Comparison of ENCODE assay signal across 11 cellular contexts in genomic region chr16:53043986-53044571, GRCh38. TPM values are rescaled to one million over a fixed set of nuclear protein-coding genes. Genes with fewer than 3 reads are reported as not detected.
DNase-seq lines count a peak whose midpoint lies in the region; ATAC-seq, FAIRE-seq and TF ChIP-seq lines count a peak whose summit lies in the region.
"Had no signal": no experiment of that assay in that cellular context is flagged by ENCODE, and none has a peak within 500 bp of the region (broad histone marks: within the 10 kb centered on the region; RNA-seq: fewer than 3 reads in every experiment).

No MANE protein-coding gene starts in this region.

- H3K9me3 ChIP-seq in kidney (ENCODE audit: control insufficient read depth in 1 of 2, low read length in 2 of 2): peaks cover 0 to 5% of the 10 kb centered on the region in 2 donors

- TF ChIP-seq POLR2A in lower leg skin (IDR thresholded peaks at IDR 0.05): no peak

- H3K9ac ChIP-seq in kidney (ENCODE audit: low read length in 2 of 2): peak overlapping the region in 1 of 2 donors; percentile 70

- no peak for TF ChIP-seq RAD21 in Ishikawa (IDR thresholded peaks at IDR 0.05; ENCODE audit: low read depth)

- DNase-seq in coronary artery (ENCODE audit: low spot score) (no peak), kidney (peak; percentile 93), nucleus accumbens (lab: John Stamatoyannopoulos, UW) (no peak), lower leg skin (ENCODE audit: low spot score in 2 of 2) (no peak)
- no peak for DNase-seq in stimulated activated effector memory CD8-positive, alpha-beta T cell treated with anti-CD3 and anti-CD28 coated beads, Interleukin-12 subunit alpha, Interleukin-12 subunit beta, amount 100 ng/mL, for 72 hours (ENCODE audit: low spot score in 2 of 2)
- no peak for DNase-seq in stimulated activated CD4-positive, alpha-beta T cell treated with anti-CD3 and anti-CD28 coated beads, Interleukin-15, amount 100 ng/mL, for 24 hours
- DNase-seq: activated gamma-delta T cell treated with Interleukin-2 at 50 U/mL for 16 hours, NCI-H226 had no signal

- H3K4me1 Mint-ChIP-seq in stimulated activated effector memory CD8-positive, alpha-beta T cell treated with anti-CD3 and anti-CD28 coated beads, Interleukin-12 subunit alpha, Interleukin-12 subunit beta, amount 100 ng/mL, for 72 hours: no peaks in the 10 kb centered on the region

- peak; percentile 82; the same call in 1 of the 2 replicates for TF ChIP-seq EP300 in Ishikawa (IDR thresholded peaks at IDR 0.05; ENCODE audit: borderline replicate concordance)

- peaks cover 21 to 33% of the 10 kb centered on the region in 2 donors for H3K4me1 ChIP-seq in kidney (ENCODE audit: control insufficient read depth in 1 of 2, insufficient read depth in 1 of 2, low read depth in 1 of 2, low read length in 2 of 2)

- no peaks in the 10 kb centered on the region for H3K36me3 Mint-ChIP-seq in stimulated activated effector memory CD8-positive, alpha-beta T cell treated with anti-CD3 and anti-CD28 coated beads, Interleukin-12 subunit alpha, Interleukin-12 subunit beta, amount 100 ng/mL, for 72 hours

- intact Hi-C loops in kidney (cut with DNase I) (no loop called here), lower leg skin (cut with DNase I; ENCODE audit: low total_unique reads) (no loop called here)

- TF ChIP-seq CTCF in coronary artery (IDR thresholded peaks at IDR 0.05) (no peak), kidney (IDR thresholded peaks at IDR 0.05; ENCODE audit: borderline replicate concordance, extremely low read depth, insufficient read depth) (no peak), lower leg skin (IDR thresholded peaks at IDR 0.05) (no peak)

- no peak for FAIRE-seq in kidney (lab: Jason Lieb, UNC)

- no peaks in the 10 kb centered on the region for H3K9me3 Mint-ChIP-seq in stimulated activated effector memory CD8-positive, alpha-beta T cell treated with anti-CD3 and anti-CD28 coated beads, Interleukin-12 subunit alpha, Interleukin-12 subunit beta, amount 100 ng/mL, for 72 hours
- H3K9me3 Mint-ChIP-seq: T-helper 2 cell treated with Interferon-gamma antibody and Interleukin-4, amounts not matched to agents 5 μg/mL and 100 μg/mL, for 36 hours had no signal

- H3K4me3 ChIP-seq in coronary artery (peak overlapping the region; percentile 34), kidney (ENCODE audit: low read length in 2 of 2) (peak overlapping the region; percentile 22 to 59), lower leg skin (ENCODE audit: low read depth, poor library complexity, severe bottlenecking) (no peak overlapping the region)

- H3K27ac ChIP-seq in coronary artery (peak overlapping the region in 1 of 2 donors; percentile 40), kidney (ENCODE audit: low read depth in 2 of 2, low read length in 2 of 2) (peak overlapping the region; percentile 80 to 84)

- WGBS in lower leg skin, 2 donors: 12 to 30% methylated on average over 11 of the region's 11 CpGs

- H3K4me3 Mint-ChIP-seq in stimulated activated effector memory CD8-positive, alpha-beta T cell treated with anti-CD3 and anti-CD28 coated beads, Interleukin-12 subunit alpha, Interleukin-12 subunit beta, amount 100 ng/mL, for 72 hours: no peak overlapping the region
- H3K4me3 Mint-ChIP-seq: T-helper 2 cell treated with Interferon-gamma antibody and Interleukin-4, amounts not matched to agents 5 μg/mL and 100 μg/mL, for 36 hours had no signal

- H3K36me3 ChIP-seq in kidney (ENCODE audit: control insufficient read depth in 1 of 2, insufficient read depth in 2 of 2, low read length in 2 of 2): no peaks in the 10 kb centered on the region

- no peak overlapping the region for H3K27ac Mint-ChIP-seq in stimulated activated effector memory CD8-positive, alpha-beta T cell treated with anti-CD3 and anti-CD28 coated beads, Interleukin-12 subunit alpha, Interleukin-12 subunit beta, amount 100 ng/mL, for 72 hours
- H3K27ac Mint-ChIP-seq: T-helper 2 cell treated with Interferon-gamma antibody and Interleukin-4, amounts not matched to agents 5 μg/mL and 100 μg/mL, for 36 hours had no signal

- ATAC-seq in stimulated activated effector memory CD8-positive, alpha-beta T cell treated with anti-CD3 and anti-CD28 coated beads, Interleukin-12 subunit alpha, Interleukin-12 subunit beta, amount 100 ng/mL, for 72 hours: peak; percentile 16
- no peak for ATAC-seq in HG02798 (IDR thresholded peaks at IDR 0.05; ENCODE audit: poor library complexity, unreplicated experiment)

TF ChIP-seq in Ishikawa, 13 proteins besides CTCF, POLR2A, EP300 and RAD21:
- TF ChIP-seq REST (IDR thresholded peaks at IDR 0.05; ENCODE audit: low read depth): no peak
- peak; percentile 91 for TF ChIP-seq NFIC (IDR thresholded peaks at IDR 0.05)
- no peak for TF ChIP-seq CREB1 (IDR thresholded peaks at IDR 0.05; ENCODE audit: low read depth)
- TF ChIP-seq TCF12 (IDR thresholded peaks at IDR 0.05; ENCODE audit: low read depth): peak; percentile 87
- TF ChIP-seq MAX (IDR thresholded peaks at IDR 0.05): no peak
- TF ChIP-seq FOXM1 (IDR thresholded peaks at IDR 0.05; ENCODE audit: borderline replicate concordance, low read depth): peak; percentile 41; the same call in 1 of the 2 replicates
- TF ChIP-seq ZBTB7A (IDR thresholded peaks at IDR 0.05; ENCODE audit: low read depth): no peak
- no peak for TF ChIP-seq EGR1 (IDR thresholded peaks at IDR 0.05)
- no peak for TF ChIP-seq CEBPB (IDR thresholded peaks at IDR 0.05)
- 0 out of 2 replicates have a peak, but pooled peaks have one; percentile 32 for TF ChIP-seq USF1 (IDR thresholded peaks at IDR 0.05)
- no peak for TF ChIP-seq TAF1 (IDR thresholded peaks at IDR 0.05; ENCODE audit: low read depth)
- TF ChIP-seq TEAD4 (IDR thresholded peaks at IDR 0.05): peak; percentile 50

RNA-seq across cellular contexts. Expression of gene CHD9NB, which starts 8.6 kb away (rescaled TPM):
- total RNA-seq in kidney (26.2 TPM), lower leg skin (10 to 100 TPM in 2 of 4 donors, 1 to 10 TPM in 2; 4.6 to 15.4 (median 10.0) TPM)
- 9.8 TPM for polyA plus RNA-seq in kidney (ENCODE audit: insufficient read depth, low read depth, low replicate concordance)

RNA-seq across cellular contexts. Expression of gene CHD9, which starts 10.7 kb away (rescaled TPM):
- total RNA-seq in kidney: 83.7 TPM
- 9.4 TPM for polyA plus RNA-seq in kidney (ENCODE audit: insufficient read depth, low read depth, low replicate concordance)
- total RNA-seq in lower leg skin: 10 to 100 TPM; 49.2 to 85.7 (median 67.7) TPM
